19 cellular contexts compared by ENCODE assay signal in genomic region chr12:76711241-76711640, GRCh38.
"Had no signal": no experiment of that assay in that cellular context is flagged by ENCODE, and none has a peak within 500 bp of the region (broad histone marks: within the 10 kb centered on the region; RNA-seq: fewer than 3 reads in every experiment).

No MANE protein-coding gene starts in this region.

- H3K4me3 ChIP-seq: breast epithelium, colonic mucosa, esophagus squamous epithelium, gastroesophageal sphincter, heart left ventricle, upper lobe of left lung had no signal

- H3K27me3 ChIP-seq: breast epithelium, colonic mucosa, esophagus squamous epithelium, gastroesophageal sphincter, heart left ventricle, upper lobe of left lung had no signal

- H3K27ac ChIP-seq: breast epithelium, colonic mucosa, esophagus squamous epithelium, gastroesophageal sphincter, heart left ventricle, upper lobe of left lung, WERI-Rb-1 had no signal

- ATAC-seq: activated CD8-positive, alpha-beta T cell treated with anti-CD3 and anti-CD28 coated beads, Interleukin-2, amount 10 ng/mL, durations not matched to agents 7 days and 5 days; activated naive CD4-positive, alpha-beta T cell treated with anti-CD3 and anti-CD28 coated beads, Interleukin-2, amount 50 U/mL, for 72 hours; gastroesophageal sphincter; heart left ventricle; left colon; stimulated activated naive CD8-positive, alpha-beta T cell treated with anti-CD3 and anti-CD28 coated beads, Interleukin-15, Interleukin-2, amounts not matched to agents 100 U/mL and 50 U/mL, for 24 hours had no signal

- H3K36me3 ChIP-seq: breast epithelium, colonic mucosa, esophagus squamous epithelium, gastroesophageal sphincter, heart left ventricle, upper lobe of left lung, WERI-Rb-1 had no signal

- H3K9me3 ChIP-seq: breast epithelium, colonic mucosa, esophagus squamous epithelium, gastroesophageal sphincter, heart left ventricle, upper lobe of left lung had no signal

- H3K4me1 ChIP-seq: breast epithelium, colonic mucosa, esophagus squamous epithelium, upper lobe of left lung had no signal

- DNase-seq: activated CD4-positive, alpha-beta T cell treated with anti-CD3 and anti-CD28 coated beads, Interleukin-2, amount 50 U/mL, for 1 hour; activated CD4-positive, CD25-positive, alpha-beta regulatory T cell treated with anti-CD3 and anti-CD28 coated beads, Interleukin-2, amount 50 U/mL, for 72 hours; activated CD8-positive, alpha-beta T cell treated with anti-CD3 and anti-CD28 coated beads, Interleukin-2, amount 10 ng/mL, durations not matched to agents 7 days and 5 days; activated gamma-delta T cell treated with Interleukin-2 at 50 U/mL for 16 hours; colonic mucosa; endodermal cell; esophagus squamous epithelium; heart left ventricle; left colon; naive B cell; stimulated activated CD4-positive, alpha-beta T cell treated with anti-CD3 and anti-CD28 coated beads, Interleukin-12 subunit alpha, Interleukin-12 subunit beta, amount 100 ng/mL, for 4 hours; stimulated activated CD4-positive, alpha-beta T cell treated with anti-CD3 and anti-CD28 coated beads, Interleukin-4, amount 100 ng/mL, for 4 hours; stimulated activated naive CD8-positive, alpha-beta T cell treated with anti-CD3 and anti-CD28 coated beads, Interleukin-15, Interleukin-2, amounts not matched to agents 100 U/mL and 50 U/mL, for 24 hours; T-helper 1 cell; upper lobe of left lung; WERI-Rb-1 had no signal
